Comparison of ENCODE assay signal across 14 cellular contexts in genomic region chr4:6912412-6912811, GRCh38. TPM values are rescaled to one million over a fixed set of nuclear protein-coding genes. Genes with fewer than 3 reads are reported as not detected.
DNase-seq lines count a peak whose midpoint lies in the region; ATAC-seq, FAIRE-seq and TF ChIP-seq lines count a peak whose summit lies in the region.
"Had no signal": no experiment of that assay in that cellular context is flagged by ENCODE, and none has a peak within 500 bp of the region (broad histone marks: within the 10 kb centered on the region; RNA-seq: fewer than 3 reads in every experiment).

No MANE protein-coding gene starts in this region.

- WGBS in stomach, 5 donors = 31 to 67% (median 54%) methylated on average over 5 of the region's 5 CpGs

- no peak for TF ChIP-seq EP300 in stomach (IDR thresholded peaks at IDR 0.05)

- no peaks in the 10 kb centered on the region for H3K27me3 Mint-ChIP-seq in activated naive CD4-positive, alpha-beta T cell treated with anti-CD3 and anti-CD28 coated beads, Interleukin-2, amount 50 U/mL, for 24 hours
- H3K27me3 Mint-ChIP-seq in T-helper 17 cell (no peaks in the 10 kb centered on the region), WTC11 (ENCODE audit: low read depth) (peaks cover 8% of the 10 kb centered on the region)

- no peak for TF ChIP-seq CTCF in kidney (IDR thresholded peaks at IDR 0.05; ENCODE audit: borderline replicate concordance, extremely low read depth, insufficient read depth)
- TF ChIP-seq CTCF in stomach (IDR thresholded peaks at IDR 0.05) = no peak
- no peak for TF ChIP-seq CTCF in WTC11 (IDR thresholded peaks at IDR 0.05)

- no peak for TF ChIP-seq POLR2A in stomach (IDR thresholded peaks at IDR 0.05)

- peaks cover 0 to 2% (median 0%) of the 10 kb centered on the region in 3 donors for H3K27me3 ChIP-seq in stomach
- H3K27me3 ChIP-seq: uterus had no signal

- H3K27ac ChIP-seq in kidney (ENCODE audit: low read depth in 2 of 2, low read length in 2 of 2) (peak overlapping the region; percentile 48 to 81), stomach (peak overlapping the region in 4 of 5 donors; percentile 20 to 100 (median 74))
- H3K27ac ChIP-seq: uterus had no signal

- H3K9me3 ChIP-seq in T-helper 17 cell (ENCODE audit: control insufficient read depth, low read length, poor library complexity, severe bottlenecking) (no peaks in the 10 kb centered on the region), kidney (ENCODE audit: control insufficient read depth in 1 of 2, low read length in 2 of 2) (no peaks in the 10 kb centered on the region), stomach (no peaks in the 10 kb centered on the region)
- H3K9me3 ChIP-seq: uterus had no signal

- H3K4me3 ChIP-seq in kidney (ENCODE audit: low read length in 2 of 2) (no peak overlapping the region), stomach (no peak overlapping the region)
- H3K4me3 ChIP-seq: uterus had no signal

- peak overlapping the region; percentile 43 for H3K4me3 Mint-ChIP-seq in activated naive CD4-positive, alpha-beta T cell treated with anti-CD3 and anti-CD28 coated beads, Interleukin-2, amount 50 U/mL, for 24 hours
- H3K4me3 Mint-ChIP-seq in T-helper 17 cell = peak overlapping the region; percentile 68
- no peak overlapping the region for H3K4me3 Mint-ChIP-seq in WTC11

- POLR2A ChIA-PET in WTC11 (lab: Charles Lee) = no interaction called here

- CTCF ChIA-PET in WTC11 (lab: Charles Lee) = interaction anchor here (0.9 to 7.4 kb wide), 6 partner anchors 18 to 156 kb away, joined by 3 to 83 read pairs (median 6); partner anchors contain the start of genes GRPEL1 and TADA2B

- ATAC-seq in T-helper 17 cell (no peak), WTC11 (no peak), GM21717 (IDR thresholded peaks at IDR 0.05; ENCODE audit: unreplicated experiment) (no peak)
- ATAC-seq: stimulated activated naive B cell treated with anti-CD40 and anti-IgM and Interleukin-4, amounts not matched to agents 10 μg/mL and 1 μg/mL and 100 μg/mL, for 72 hours had no signal

- H3K4me1 ChIP-seq in kidney (ENCODE audit: control insufficient read depth in 1 of 2, insufficient read depth in 1 of 2, low read depth in 1 of 2, low read length in 2 of 2) (peaks cover 27 to 52% of the 10 kb centered on the region in 2 donors), stomach (peaks cover 60 to 88% (median 80%) of the 10 kb centered on the region in 4 donors)

- FAIRE-seq in kidney (lab: Jason Lieb, UNC) = no peak

- H3K36me3 Mint-ChIP-seq in activated naive CD4-positive, alpha-beta T cell treated with anti-CD3 and anti-CD28 coated beads, Interleukin-2, amount 50 U/mL, for 24 hours = no peaks in the 10 kb centered on the region
- H3K36me3 Mint-ChIP-seq in T-helper 17 cell (ENCODE audit: low read depth) (no peaks in the 10 kb centered on the region), WTC11 (no peaks in the 10 kb centered on the region)

- no peaks in the 10 kb centered on the region for H3K9me3 Mint-ChIP-seq in activated naive CD4-positive, alpha-beta T cell treated with anti-CD3 and anti-CD28 coated beads, Interleukin-2, amount 50 U/mL, for 24 hours
- no peaks in the 10 kb centered on the region for H3K9me3 Mint-ChIP-seq in WTC11
- H3K9me3 Mint-ChIP-seq: stimulated activated naive B cell treated with anti-CD40 and anti-IgM and Interleukin-4, amounts not matched to agents 10 μg/mL and 1 μg/mL and 100 μg/mL, for 72 hours had no signal

- DNase-seq in activated naive CD4-positive, alpha-beta T cell treated with Interleukin-2 at 50 U/mL for 16 hours = no peak
- no peak for DNase-seq in T-helper 17 cell
- DNase-seq in kidney = no peak
- DNase-seq in stomach = no peak
- no peak for DNase-seq in WTC11 (ENCODE audit: low spot score)
- no peak for DNase-seq in DMS 273 treated with DMSO at 0.1 percent for 48 hours (lab: John Stamatoyannopoulos, UW)
- DNase-seq: DND-41; NCI-H1436 treated with DMSO at 0.1 percent for 48 hours; NCI-H524; stimulated activated CD4-positive, alpha-beta T cell treated with anti-CD3 and anti-CD28 coated beads, Interleukin-4, amount 100 ng/mL, for 4 hours; stimulated activated naive B cell treated with anti-CD40 and anti-IgM and Interleukin-4, amounts not matched to agents 10 μg/mL and 1 μg/mL and 100 μg/mL, for 72 hours; uterus had no signal

- H3K9ac ChIP-seq in kidney (ENCODE audit: low read length in 2 of 2) = peak overlapping the region in 1 of 2 donors; percentile 3

- H3K36me3 ChIP-seq in kidney (ENCODE audit: control insufficient read depth in 1 of 2, insufficient read depth in 2 of 2, low read length in 2 of 2) (no peaks in the 10 kb centered on the region), stomach (no peaks in the 10 kb centered on the region)
- H3K36me3 ChIP-seq: uterus had no signal

- intact Hi-C loops in kidney (cut with DNase I) (no loop called here), stomach (cut with DNase I; ENCODE audit: low total_unique reads) (no loop called here)

- H3K27ac Mint-ChIP-seq in activated naive CD4-positive, alpha-beta T cell treated with anti-CD3 and anti-CD28 coated beads, Interleukin-2, amount 50 U/mL, for 24 hours = no peak overlapping the region
- H3K27ac Mint-ChIP-seq in T-helper 17 cell = peak overlapping the region; percentile 92
- H3K27ac Mint-ChIP-seq in WTC11 = no peak overlapping the region
- H3K27ac Mint-ChIP-seq: stimulated activated naive B cell treated with anti-CD40 and anti-IgM and Interleukin-4, amounts not matched to agents 10 μg/mL and 1 μg/mL and 100 μg/mL, for 72 hours had no signal

- peaks cover 79% of the 10 kb centered on the region for H3K4me1 Mint-ChIP-seq in activated naive CD4-positive, alpha-beta T cell treated with anti-CD3 and anti-CD28 coated beads, Interleukin-2, amount 50 U/mL, for 24 hours
- H3K4me1 Mint-ChIP-seq in T-helper 17 cell (peaks cover 61% of the 10 kb centered on the region), WTC11 (peaks cover 43% of the 10 kb centered on the region)

TF ChIP-seq in WTC11, 78 proteins besides CTCF, POLR2A, EP300 and RAD21 (continues in another document):
- TF ChIP-seq AFF4 (CRISPR knock-in tag; IDR thresholded peaks at IDR 0.05; ENCODE audit: borderline replicate concordance) (no peak), ZBTB21 (CRISPR knock-in tag; IDR thresholded peaks at IDR 0.05; ENCODE audit: borderline replicate concordance) (no peak), NFE2L1 (CRISPR knock-in tag; IDR thresholded peaks at IDR 0.05) (no peak), USF1 (CRISPR knock-in tag; IDR thresholded peaks at IDR 0.05) (no peak), KAT7 (CRISPR knock-in tag; IDR thresholded peaks at IDR 0.05; ENCODE audit: borderline replicate concordance) (no peak), ZNF121 (CRISPR knock-in tag; IDR thresholded peaks at IDR 0.05) (no peak), GTF2I (CRISPR knock-in tag; conservative IDR thresholded peaks at IDR 0.05) (no peak), JUN (CRISPR knock-in tag; IDR thresholded peaks at IDR 0.05) (no peak), OVOL2 (CRISPR knock-in tag; IDR thresholded peaks at IDR 0.05; ENCODE audit: borderline replicate concordance) (no peak), E2F5 (CRISPR knock-in tag; IDR thresholded peaks at IDR 0.05) (no peak), NR3C1 (CRISPR knock-in tag; conservative IDR thresholded peaks at IDR 0.05; ENCODE audit: low read depth) (no peak), ZNF423 (CRISPR knock-in tag; IDR thresholded peaks at IDR 0.05) (no peak), ZNF219 (CRISPR knock-in tag; IDR thresholded peaks at IDR 0.05; ENCODE audit: borderline replicate concordance) (no peak), ETV6 (CRISPR knock-in tag; IDR thresholded peaks at IDR 0.05) (no peak), ATF1 (CRISPR knock-in tag; IDR thresholded peaks at IDR 0.05) (no peak)

RNA-seq across cellular contexts. Expression of gene TBC1D14, which starts 2.8 kb away (rescaled TPM):
- 10 to 100 TPM; 49.1 to 55.2 TPM for total RNA-seq in T-helper 17 cell
- 77.7 TPM for total RNA-seq in kidney
- polyA plus RNA-seq in kidney (ENCODE audit: insufficient read depth, low read depth, low replicate concordance) = 44.9 TPM
- 10 to 100 TPM; 33.5 to 72.4 (median 40.8) TPM for total RNA-seq in stomach
- 10 to 100 TPM; 19.5 to 42.5 (median 40.0) TPM for polyA plus RNA-seq in stomach
- total RNA-seq in WTC11 (2021) = 42.4 to 45.1 TPM (median 43.4 TPM) in 3 replicates
